In genomic region chr17:29918922-29919856, GRCh38 we compare ENCODE assay signal across 1 cellular context.
TF ChIP-seq lines count a peak whose summit lies in the region.

No MANE protein-coding gene starts in this region.

TF ChIP-seq in GM23338, 12 proteins besides CTCF, POLR2A, EP300 and RAD21 (continued from another document):
- TF ChIP-seq ZNF462 (CRISPR knock-in tag; IDR thresholded peaks at IDR 0.05) (no peak), NANOG (IDR thresholded peaks at IDR 0.05; ENCODE audit: borderline replicate concordance) (no peak), POLR2AphosphoS5 (IDR thresholded peaks at IDR 0.05; ENCODE audit: low read depth) (no peak), ETS1 (IDR thresholded peaks at IDR 0.05) (no peak), ZNF331 (CRISPR knock-in tag; IDR thresholded peaks at IDR 0.05; ENCODE audit: low read depth) (no peak), STAT1 (IDR thresholded peaks at IDR 0.05; ENCODE audit: unreplicated experiment) (no peak), CREB1 (CRISPR knock-in tag; IDR thresholded peaks at IDR 0.05; ENCODE audit: low read depth) (no peak), EZH2 (IDR thresholded peaks at IDR 0.05; ENCODE audit: low read depth, unreplicated experiment) (no peak), EZH2phosphoT487 (IDR thresholded peaks at IDR 0.05; ENCODE audit: unreplicated experiment) (no peak), ZNF114 (CRISPR knock-in tag; IDR thresholded peaks at IDR 0.05) (no peak)
